ENCODE assay signal across 1 cellular context in genomic region chr11:57310091-57310490, GRCh38.
TF ChIP-seq lines count a peak whose summit lies in the region.

No MANE protein-coding gene starts in this region.

TF ChIP-seq in HCT116, 20 proteins besides CTCF, POLR2A, EP300 and RAD21 (continued from another document):
- TF ChIP-seq ZBTB33 (IDR thresholded peaks at IDR 0.05; ENCODE audit: extremely low read depth, insufficient replicate concordance, low read length) = no peak
- no peak for TF ChIP-seq ZNF274 (IDR thresholded peaks at IDR 0.05; ENCODE audit: low read depth, low read length)
- no peak for TF ChIP-seq SRF (IDR thresholded peaks at IDR 0.05; ENCODE audit: low read depth)
- no peak for TF ChIP-seq REST (IDR thresholded peaks at IDR 0.05; ENCODE audit: low read depth)
- TF ChIP-seq FOSL1 (IDR thresholded peaks at IDR 0.05; ENCODE audit: low read depth) = no peak
